Comparison of ENCODE assay signal across 8 cellular contexts in genomic region chr13:110593430-110594130, GRCh38. TPM values are rescaled to one million over a fixed set of nuclear protein-coding genes. Genes with fewer than 3 reads are reported as not detected.
DNase-seq lines count a peak whose midpoint lies in the region; ATAC-seq and TF ChIP-seq lines count a peak whose summit lies in the region.

No MANE protein-coding gene starts in this region.

- no peaks in the 10 kb centered on the region for H3K9me3 Mint-ChIP-seq in immature natural killer cell
- no peaks in the 10 kb centered on the region for H3K9me3 Mint-ChIP-seq in activated T-cell treated with anti-CD3 and anti-CD28 coated beads, Interleukin-2, amount 50 U/mL, for 24 hours

- peak; percentile 85 for ATAC-seq in GM18867 (IDR thresholded peaks at IDR 0.05; ENCODE audit: unreplicated experiment)
- ATAC-seq in HG03060 (IDR thresholded peaks at IDR 0.05; ENCODE audit: low read depth, unreplicated experiment): peak; percentile 70

- intact Hi-C loops in testis (cut with DNase I; ENCODE audit: low total_unique reads): loop anchor here (10.0 kb wide), 2 partner anchors 221 to 451 kb away; no protein-coding TSS in a partner anchor

- H3K36me3 ChIP-seq in testis (ENCODE audit: low read depth, missing control alignments): no peaks in the 10 kb centered on the region

- H3K27me3 Mint-ChIP-seq in immature natural killer cell (ENCODE audit: low read depth in 3 of 3): peaks cover 0 to 2% (median 0%) of the 10 kb centered on the region in 3 donors
- H3K27me3 Mint-ChIP-seq in activated T-cell treated with anti-CD3 and anti-CD28 coated beads, Interleukin-2, amount 50 U/mL, for 24 hours: no peaks in the 10 kb centered on the region

- DNase-seq in DMS153 (lab: John Stamatoyannopoulos, UW) (peak; percentile 40), NCI-H345 (lab: John Stamatoyannopoulos, UW) (peak; percentile 39), astrocyte of the hippocampus (ENCODE audit: low read depth, low spot score) (peak; percentile 69), immature natural killer cell (peak in 2 of 3 donors; percentile 9 to 25), testis (no peak)
- DNase-seq in activated T-cell treated with anti-CD3 and anti-CD28 coated beads, Interleukin-2, amount 50 U/mL, for 24 hours: no peak

- 49 to 53% methylated on average over 6 of the region's 6 CpGs for WGBS in testis, 2 donors

- no peaks in the 10 kb centered on the region for H3K4me1 ChIP-seq in testis

- no peaks in the 10 kb centered on the region for H3K36me3 Mint-ChIP-seq in immature natural killer cell
- no peaks in the 10 kb centered on the region for H3K36me3 Mint-ChIP-seq in activated T-cell treated with anti-CD3 and anti-CD28 coated beads, Interleukin-2, amount 50 U/mL, for 24 hours (ENCODE audit: low read depth)

- no peak overlapping the region for H3K4me3 ChIP-seq in testis

- no peak overlapping the region for H3K4me3 Mint-ChIP-seq in immature natural killer cell
- no peak overlapping the region for H3K4me3 Mint-ChIP-seq in activated T-cell treated with anti-CD3 and anti-CD28 coated beads, Interleukin-2, amount 50 U/mL, for 24 hours

- H3K9me3 ChIP-seq in testis: no peaks in the 10 kb centered on the region

- no peaks in the 10 kb centered on the region for H3K27me3 ChIP-seq in testis

- TF ChIP-seq CTCF in testis (IDR thresholded peaks at IDR 0.05): peak; percentile 43 to 68 (median 61)

- H3K27ac Mint-ChIP-seq in immature natural killer cell: no peak overlapping the region
- H3K27ac Mint-ChIP-seq in activated T-cell treated with anti-CD3 and anti-CD28 coated beads, Interleukin-2, amount 50 U/mL, for 24 hours: no peak overlapping the region

- TF ChIP-seq POLR2A in testis (IDR thresholded peaks at IDR 0.05): no peak

- H3K27ac ChIP-seq in testis: no peak overlapping the region

- H3K4me1 Mint-ChIP-seq in immature natural killer cell: no peaks in the 10 kb centered on the region
- peaks cover 3% of the 10 kb centered on the region for H3K4me1 Mint-ChIP-seq in activated T-cell treated with anti-CD3 and anti-CD28 coated beads, Interleukin-2, amount 50 U/mL, for 24 hours (ENCODE audit: low read depth)

RNA-seq across cellular contexts. Expression of gene NAXD, which starts 21.8 kb away (rescaled TPM):
- polyA plus RNA-seq in immature natural killer cell: 10 to 100 TPM in 1 of 3 donors, 1 to 10 TPM in 2; 4.4 to 13.4 (median 7.7) TPM
- total RNA-seq in testis: 10 to 100 TPM; 66.4 to 75.3 TPM
- 63.2 TPM for polyA plus RNA-seq in testis (ENCODE audit: insufficient read depth, low read depth, low replicate concordance)

RNA-seq across cellular contexts. Expression of gene RAB20, which starts 32.1 kb away (rescaled TPM):
- 1 to 10 TPM in 1 of 3 donors, under 1 TPM in 2; 0.39 to 2.7 (median 0.52) TPM for polyA plus RNA-seq in immature natural killer cell
- total RNA-seq in testis: 10 to 100 TPM; 27.2 to 41.1 TPM
- polyA plus RNA-seq in testis (ENCODE audit: insufficient read depth, low read depth, low replicate concordance): 22.0 TPM

Comparison
In these comparisons a context has a peak if more than half of its experiments do, and no peak if none do; other contexts are left out.
1. DNase-seq: peak in DMS153 (single experiment), NCI-H345 (single experiment), astrocyte of the hippocampus (single experiment) and immature natural killer cell (2 of 3); none in testis (single experiment) and activated T-cell treated with anti-CD3 and anti-CD28 coated beads, Interleukin-2, amount 50 U/mL, for 24 hours (single experiment).